In the genomic region with DNA sequence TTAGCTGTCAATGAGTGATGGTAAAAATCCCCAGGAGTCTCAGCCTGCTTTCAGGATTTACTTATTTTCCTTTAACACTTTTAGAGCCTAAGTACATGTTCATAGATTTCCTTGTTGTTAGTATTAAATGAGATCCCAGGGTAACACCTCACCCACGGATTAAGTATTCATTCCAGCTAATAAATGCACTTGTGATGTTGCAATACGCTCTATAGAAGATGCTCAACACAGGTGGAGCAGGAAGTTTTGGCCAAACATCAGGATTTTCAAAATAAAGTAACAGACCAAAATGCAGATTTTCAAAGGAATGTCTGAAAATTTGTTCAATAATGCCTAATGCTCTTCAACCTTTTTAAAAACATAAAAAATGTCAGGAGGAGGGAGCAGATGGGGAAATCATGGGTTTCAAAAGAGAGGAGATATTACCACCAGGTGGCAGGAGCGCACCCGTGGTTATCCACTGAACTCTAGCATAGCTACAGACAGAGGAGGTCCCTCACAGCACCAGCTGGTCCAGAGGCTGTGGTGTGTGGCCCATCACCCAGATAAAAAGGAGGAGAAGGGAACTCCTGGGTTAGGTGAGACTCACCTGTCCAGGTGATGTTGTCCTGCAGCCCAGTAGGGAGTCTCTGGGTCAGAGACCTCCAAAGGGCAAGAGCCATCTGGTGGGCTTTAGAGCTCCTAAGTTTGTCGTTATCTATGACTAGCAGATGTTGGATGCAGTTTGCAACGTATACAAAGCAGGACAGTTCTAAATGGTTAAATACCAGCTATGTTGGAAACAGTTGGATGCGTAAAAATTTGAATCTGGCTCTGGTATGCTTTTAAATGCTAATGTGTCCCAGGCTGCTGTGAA, we compare ENCODE assay signal across 8 cellular contexts.
DNase-seq lines count a peak whose midpoint lies in the region; ATAC-seq and TF ChIP-seq lines count a peak whose summit lies in the region.

No MANE protein-coding gene starts in this region.

- no peaks in the 10 kb centered on the region for H4K20me1 ChIP-seq in DOHH2 (ENCODE audit: control insufficient read depth, insufficient read depth, low read depth, low read length)

- TF ChIP-seq CTCF in DOHH2 (IDR thresholded peaks at IDR 0.05; ENCODE audit: low read depth, low read length, poor library complexity, severe bottlenecking), result peak; percentile 74
- peak; percentile 75 for TF ChIP-seq CTCF in astrocyte of the cerebellum (IDR thresholded peaks at IDR 0.05; ENCODE audit: low read depth, low read length, missing control alignments)

- no peaks in the 10 kb centered on the region for H3K27me3 ChIP-seq in DOHH2 (ENCODE audit: control insufficient read depth, low read length)

- H3K4me3 ChIP-seq in DOHH2 (ENCODE audit: low read length), result no peak overlapping the region
- no peak overlapping the region for H3K4me3 ChIP-seq in astrocyte of the cerebellum (ENCODE audit: low read depth, low read length)

- in situ Hi-C loops in astrocyte of the cerebellum (cut with HindIII; ENCODE audit: low sequenced_read_pairs), result no loop called here

- no peak overlapping the region for H3K4me2 ChIP-seq in DOHH2 (ENCODE audit: low read length)

- DNase-seq in HuH-7 (ENCODE audit: low spot score) (peak; percentile 37), astrocyte of the cerebellum (ENCODE audit: low read depth) (peak; percentile 46), iPS DF 4.7 (ENCODE audit: extremely low read depth, low spot score) (peak; percentile 44), 8988T (no peak)
- DNase-seq in stimulated activated CD4-positive, alpha-beta T cell treated with anti-CD3 and anti-CD28 coated beads, Interleukin-15, amount 100 ng/mL, for 24 hours, result peak; percentile 59

- no peaks in the 10 kb centered on the region for H3K4me1 ChIP-seq in DOHH2 (ENCODE audit: control insufficient read depth, low read length)

- H3K9me2 ChIP-seq in DOHH2 (replicated peaks; ENCODE audit: control insufficient read depth, low read length), result no peaks in the 10 kb centered on the region

- no peaks in the 10 kb centered on the region for H3K9me3 ChIP-seq in DOHH2 (ENCODE audit: control insufficient read depth, insufficient read depth, low read length)

- H3K79me2 ChIP-seq in DOHH2 (ENCODE audit: control insufficient read depth, low read length), result no peaks in the 10 kb centered on the region

- no peaks in the 10 kb centered on the region for H3K36me3 ChIP-seq in DOHH2 (ENCODE audit: control insufficient read depth, low read length)

- no peaks in the 10 kb centered on the region for H3F3A ChIP-seq in DOHH2 (ENCODE audit: control insufficient read depth, insufficient read depth)

- ATAC-seq in GM21381 (IDR thresholded peaks at IDR 0.05; ENCODE audit: unreplicated experiment) (peak; percentile 84), SK-N-SH treated with all-trans-retinoic acid at 6 μM for 48 hours (peak; percentile 86)

- no peak overlapping the region for H3K27ac ChIP-seq in DOHH2 (ENCODE audit: low read depth, low read length)

TF ChIP-seq in SK-N-SH treated with all-trans-retinoic acid at 6 μM for 48 hours, 23 proteins besides CTCF, POLR2A, EP300 and RAD21:
- TF ChIP-seq, protein P1, sequence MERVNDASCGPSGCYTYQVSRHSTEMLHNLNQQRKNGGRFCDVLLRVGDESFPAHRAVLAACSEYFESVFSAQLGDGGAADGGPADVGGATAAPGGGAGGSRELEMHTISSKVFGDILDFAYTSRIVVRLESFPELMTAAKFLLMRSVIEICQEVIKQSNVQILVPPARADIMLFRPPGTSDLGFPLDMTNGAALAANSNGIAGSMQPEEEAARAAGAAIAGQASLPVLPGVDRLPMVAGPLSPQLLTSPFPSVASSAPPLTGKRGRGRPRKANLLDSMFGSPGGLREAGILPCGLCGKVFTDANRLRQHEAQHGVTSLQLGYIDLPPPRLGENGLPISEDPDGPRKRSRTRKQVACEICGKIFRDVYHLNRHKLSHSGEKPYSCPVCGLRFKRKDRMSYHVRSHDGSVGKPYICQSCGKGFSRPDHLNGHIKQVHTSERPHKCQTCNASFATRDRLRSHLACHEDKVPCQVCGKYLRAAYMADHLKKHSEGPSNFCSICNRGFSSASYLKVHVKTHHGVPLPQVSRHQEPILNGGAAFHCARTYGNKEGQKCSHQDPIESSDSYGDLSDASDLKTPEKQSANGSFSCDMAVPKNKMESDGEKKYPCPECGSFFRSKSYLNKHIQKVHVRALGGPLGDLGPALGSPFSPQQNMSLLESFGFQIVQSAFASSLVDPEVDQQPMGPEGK (CRISPR knock-in tag; IDR thresholded peaks at IDR 0.05; ENCODE audit: borderline replicate concordance), result no peak
- no peak for TF ChIP-seq ISL1 (CRISPR knock-in tag; IDR thresholded peaks at IDR 0.05)
- TF ChIP-seq TOX (CRISPR knock-in tag; IDR thresholded peaks at IDR 0.05; ENCODE audit: borderline replicate concordance), result no peak
- no peak for TF ChIP-seq ZNF8 (CRISPR knock-in tag; IDR thresholded peaks at IDR 0.05)
- no peak for TF ChIP-seq PPARA (CRISPR knock-in tag; IDR thresholded peaks at IDR 0.05; ENCODE audit: borderline replicate concordance)
- TF ChIP-seq, protein P2, sequence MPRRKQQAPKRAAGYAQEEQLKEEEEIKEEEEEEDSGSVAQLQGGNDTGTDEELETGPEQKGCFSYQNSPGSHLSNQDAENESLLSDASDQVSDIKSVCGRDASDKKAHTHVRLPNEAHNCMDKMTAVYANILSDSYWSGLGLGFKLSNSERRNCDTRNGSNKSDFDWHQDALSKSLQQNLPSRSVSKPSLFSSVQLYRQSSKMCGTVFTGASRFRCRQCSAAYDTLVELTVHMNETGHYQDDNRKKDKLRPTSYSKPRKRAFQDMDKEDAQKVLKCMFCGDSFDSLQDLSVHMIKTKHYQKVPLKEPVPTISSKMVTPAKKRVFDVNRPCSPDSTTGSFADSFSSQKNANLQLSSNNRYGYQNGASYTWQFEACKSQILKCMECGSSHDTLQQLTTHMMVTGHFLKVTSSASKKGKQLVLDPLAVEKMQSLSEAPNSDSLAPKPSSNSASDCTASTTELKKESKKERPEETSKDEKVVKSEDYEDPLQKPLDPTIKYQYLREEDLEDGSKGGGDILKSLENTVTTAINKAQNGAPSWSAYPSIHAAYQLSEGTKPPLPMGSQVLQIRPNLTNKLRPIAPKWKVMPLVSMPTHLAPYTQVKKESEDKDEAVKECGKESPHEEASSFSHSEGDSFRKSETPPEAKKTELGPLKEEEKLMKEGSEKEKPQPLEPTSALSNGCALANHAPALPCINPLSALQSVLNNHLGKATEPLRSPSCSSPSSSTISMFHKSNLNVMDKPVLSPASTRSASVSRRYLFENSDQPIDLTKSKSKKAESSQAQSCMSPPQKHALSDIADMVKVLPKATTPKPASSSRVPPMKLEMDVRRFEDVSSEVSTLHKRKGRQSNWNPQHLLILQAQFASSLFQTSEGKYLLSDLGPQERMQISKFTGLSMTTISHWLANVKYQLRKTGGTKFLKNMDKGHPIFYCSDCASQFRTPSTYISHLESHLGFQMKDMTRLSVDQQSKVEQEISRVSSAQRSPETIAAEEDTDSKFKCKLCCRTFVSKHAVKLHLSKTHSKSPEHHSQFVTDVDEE (CRISPR knock-in tag; IDR thresholded peaks at IDR 0.05), result no peak
- TF ChIP-seq ZNF70 (CRISPR knock-in tag; IDR thresholded peaks at IDR 0.05), result no peak
- no peak for TF ChIP-seq ZC3H10 (CRISPR knock-in tag; IDR thresholded peaks at IDR 0.05)
- TF ChIP-seq ZNF565 (CRISPR knock-in tag; conservative IDR thresholded peaks at IDR 0.05; ENCODE audit: low read depth), result no peak
- no peak for TF ChIP-seq ZFP30 (CRISPR knock-in tag; IDR thresholded peaks at IDR 0.05)
- TF ChIP-seq, protein P3, sequence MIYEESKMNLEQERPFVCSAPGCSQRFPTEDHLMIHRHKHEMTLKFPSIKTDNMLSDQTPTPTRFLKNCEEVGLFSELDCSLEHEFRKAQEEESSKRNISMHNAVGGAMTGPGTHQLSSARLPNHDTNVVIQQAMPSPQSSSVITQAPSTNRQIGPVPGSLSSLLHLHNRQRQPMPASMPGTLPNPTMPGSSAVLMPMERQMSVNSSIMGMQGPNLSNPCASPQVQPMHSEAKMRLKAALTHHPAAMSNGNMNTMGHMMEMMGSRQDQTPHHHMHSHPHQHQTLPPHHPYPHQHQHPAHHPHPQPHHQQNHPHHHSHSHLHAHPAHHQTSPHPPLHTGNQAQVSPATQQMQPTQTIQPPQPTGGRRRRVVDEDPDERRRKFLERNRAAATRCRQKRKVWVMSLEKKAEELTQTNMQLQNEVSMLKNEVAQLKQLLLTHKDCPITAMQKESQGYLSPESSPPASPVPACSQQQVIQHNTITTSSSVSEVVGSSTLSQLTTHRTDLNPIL (CRISPR knock-in tag; IDR thresholded peaks at IDR 0.05; ENCODE audit: low read depth), result no peak
- TF ChIP-seq TCF4 (CRISPR knock-in tag; IDR thresholded peaks at IDR 0.05; ENCODE audit: borderline replicate concordance), result no peak
- TF ChIP-seq, protein P4, sequence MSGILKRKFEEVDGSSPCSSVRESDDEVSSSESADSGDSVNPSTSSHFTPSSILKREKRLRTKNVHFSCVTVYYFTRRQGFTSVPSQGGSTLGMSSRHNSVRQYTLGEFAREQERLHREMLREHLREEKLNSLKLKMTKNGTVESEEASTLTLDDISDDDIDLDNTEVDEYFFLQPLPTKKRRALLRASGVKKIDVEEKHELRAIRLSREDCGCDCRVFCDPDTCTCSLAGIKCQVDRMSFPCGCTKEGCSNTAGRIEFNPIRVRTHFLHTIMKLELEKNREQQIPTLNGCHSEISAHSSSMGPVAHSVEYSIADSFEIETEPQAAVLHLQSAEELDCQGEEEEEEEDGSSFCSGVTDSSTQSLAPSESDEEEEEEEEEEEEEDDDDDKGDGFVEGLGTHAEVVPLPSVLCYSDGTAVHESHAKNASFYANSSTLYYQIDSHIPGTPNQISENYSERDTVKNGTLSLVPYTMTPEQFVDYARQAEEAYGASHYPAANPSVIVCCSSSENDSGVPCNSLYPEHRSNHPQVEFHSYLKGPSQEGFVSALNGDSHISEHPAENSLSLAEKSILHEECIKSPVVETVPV (CRISPR knock-in tag; IDR thresholded peaks at IDR 0.05), result no peak
- TF ChIP-seq GLIS3 (CRISPR knock-in tag; IDR thresholded peaks at IDR 0.05), result no peak
- TF ChIP-seq ARNTL (CRISPR knock-in tag; IDR thresholded peaks at IDR 0.05; ENCODE audit: borderline replicate concordance, low read depth), result no peak
- no peak for TF ChIP-seq BACH2 (CRISPR knock-in tag; IDR thresholded peaks at IDR 0.05; ENCODE audit: borderline replicate concordance)
- TF ChIP-seq RARB (CRISPR knock-in tag; IDR thresholded peaks at IDR 0.05), result no peak
- TF ChIP-seq CSDC2 (CRISPR knock-in tag; IDR thresholded peaks at IDR 0.05), result no peak
